In the genomic region with DNA sequence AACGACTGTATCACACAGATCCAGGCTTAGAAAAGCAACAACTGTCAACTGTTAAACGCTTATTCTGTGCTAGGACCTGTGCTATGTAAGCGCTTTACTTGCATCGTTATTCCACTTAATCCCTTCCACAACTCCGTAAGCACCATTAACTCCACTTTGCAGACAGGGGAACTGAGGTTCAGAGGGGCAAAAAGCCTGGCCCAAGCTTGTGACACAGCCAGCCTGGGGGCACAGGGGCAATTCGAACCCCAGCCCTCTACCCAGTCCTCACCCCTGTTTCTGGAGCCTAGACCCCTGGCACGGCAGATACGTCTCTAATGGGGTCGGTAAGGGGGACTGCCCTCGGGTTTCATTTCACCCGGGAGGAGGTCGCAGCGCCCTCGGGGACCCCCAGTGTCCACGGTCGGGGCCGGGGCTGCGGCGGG, we compare ENCODE assay signal across 8 cellular contexts. TPM values are rescaled to one million over a fixed set of nuclear protein-coding genes. Genes with fewer than 3 reads are reported as not detected.
DNase-seq lines count a peak whose midpoint lies in the region; ATAC-seq and TF ChIP-seq lines count a peak whose summit lies in the region.

No MANE protein-coding gene starts in this region.

- peak overlapping the region; percentile 22 for H3K9ac ChIP-seq in parathyroid adenoma

- H3K36me3 ChIP-seq in cardiac muscle cell: no peaks in the 10 kb centered on the region
- no peaks in the 10 kb centered on the region for H3K36me3 ChIP-seq in Panc1 (ENCODE audit: control insufficient read depth, insufficient read depth, low read length)
- no peaks in the 10 kb centered on the region for H3K36me3 ChIP-seq in parathyroid adenoma (ENCODE audit: control insufficient read depth, insufficient read depth, low read length)

- no peak; the same call in 1 of the 2 replicates for ATAC-seq in Panc1

- CTCF ChIA-PET in Panc1 (lab: Charles Lee): no interaction called here

- in situ Hi-C loops in Panc1 (cut with HindIII; ENCODE audit: low pct_unique_long_range_greater_than_20kb, low sequenced_read_pairs): no loop called here

- DNase-seq in cardiac muscle cell (ENCODE audit: low read depth in 1 of 2, low spot score in 1 of 2) (peak in 1 of 2 donors; percentile 6), cardiac septum (ENCODE audit: low spot score) (no peak), Panc1 (ENCODE audit: low read depth, low spot score) (no peak), epithelial cell of prostate (ENCODE audit: low read depth, low spot score) (no peak), HCEC 1CT (no peak), NCI-H2171 treated with DMSO at 0.1 percent for 48 hours (lab: John Stamatoyannopoulos, UW) (no peak), pons (ENCODE audit: low spot score) (no peak)

- TSS peak; percentile 82 for BruUV-seq in Panc1 (replicated peaks; lab: Mats Ljungman, UMichigan)

- H3K9me3 ChIP-seq in cardiac muscle cell (ENCODE audit: low read depth): no peaks in the 10 kb centered on the region
- no peaks in the 10 kb centered on the region for H3K9me3 ChIP-seq in Panc1 (ENCODE audit: control insufficient read depth, insufficient read depth, low read depth, low read length)
- H3K9me3 ChIP-seq in parathyroid adenoma (ENCODE audit: control insufficient read depth, low read length): no peaks in the 10 kb centered on the region

- TF ChIP-seq CTCF in cardiac muscle cell (IDR thresholded peaks at IDR 0.05; ENCODE audit: low read depth, low read length) (no peak), Panc1 (IDR thresholded peaks at IDR 0.05) (no peak), parathyroid adenoma (IDR thresholded peaks at IDR 0.05) (no peak)

- POLR2A ChIA-PET in Panc1 (lab: Charles Lee): interaction anchor here (0.6 kb wide), 1 partner anchor 35 kb away, joined by 7 read pairs; no protein-coding TSS in a partner anchor

- H3K4me3 ChIP-seq in cardiac muscle cell (peak overlapping the region; percentile 64), Panc1 (ENCODE audit: low read depth in 2 of 2, low read length in 2 of 2) (peak overlapping the region; percentile 77 to 82), parathyroid adenoma (ENCODE audit: low read depth, low read length) (peak overlapping the region; percentile 85)

- no peaks in the 10 kb centered on the region for H3K27me3 ChIP-seq in cardiac muscle cell
- no peaks in the 10 kb centered on the region for H3K27me3 ChIP-seq in Panc1 (ENCODE audit: control insufficient read depth, insufficient read depth, low read length)
- H3K27me3 ChIP-seq in parathyroid adenoma (ENCODE audit: control insufficient read depth, insufficient read depth, low read length): no peaks in the 10 kb centered on the region

- H3K4me1 ChIP-seq in cardiac muscle cell (ENCODE audit: low read depth) (no peaks in the 10 kb centered on the region), Panc1 (ENCODE audit: control insufficient read depth, insufficient read depth, low read length) (peaks cover 12% of the 10 kb centered on the region; the same call in 1 of the 2 replicates), parathyroid adenoma (peaks cover 6% of the 10 kb centered on the region)

- intact Hi-C loops in cardiac septum (cut with DNase I): no loop called here
- intact Hi-C loops in Panc1 (cut with micrococcal nuclease; ENCODE audit: unreplicated experiment): no loop called here

- peak overlapping the region; percentile 2 for H3K27ac ChIP-seq in cardiac muscle cell
- H3K27ac ChIP-seq in Panc1 (ENCODE audit: low read length): peak overlapping the region; percentile 91
- peak overlapping the region; percentile 62 for H3K27ac ChIP-seq in epithelial cell of prostate
- peak overlapping the region; percentile 93 for H3K27ac ChIP-seq in parathyroid adenoma

- H3K4me2 ChIP-seq in parathyroid adenoma (ENCODE audit: low read length): peak overlapping the region; percentile 94

- peak overlapping the region; percentile 100 for H2AFZ ChIP-seq in parathyroid adenoma

- peaks cover 4% of the 10 kb centered on the region for H3K79me2 ChIP-seq in parathyroid adenoma

RNA-seq across cellular contexts. Expression of gene DSN1, which starts 0.4 kb away (rescaled TPM):
- total RNA-seq in cardiac muscle cell: 10.2 and 13.7 TPM in 2 replicates
- 12.4 and 18.6 TPM in 2 replicates for polyA plus RNA-seq in cardiac muscle cell
- total RNA-seq in cardiac septum: 3.8 TPM
- total RNA-seq in Panc1 (2021; ENCODE audit: unreplicated experiment): 27.2 TPM
- 13.2 TPM for polyA plus RNA-seq in Panc1 (2012; ENCODE audit: insufficient read length)

RNA-seq across cellular contexts. Expression of gene NDRG3, which starts 27.2 kb away (rescaled TPM):
- total RNA-seq in cardiac muscle cell: 29.1 and 31.1 TPM in 2 replicates
- polyA plus RNA-seq in cardiac muscle cell: 43.4 and 58.7 TPM in 2 replicates
- total RNA-seq in cardiac septum: 32.1 TPM
- 36.0 TPM for total RNA-seq in Panc1 (2021; ENCODE audit: unreplicated experiment)
- polyA plus RNA-seq in Panc1 (2012; ENCODE audit: insufficient read length): 26.2 TPM

Comparison
In these comparisons a context has a peak if more than half of its experiments do, and no peak if none do; other contexts are left out.
1. H3K27ac ChIP-seq: peak in every context shown above with its lines; median percentile 93 in parathyroid adenoma; 91 in Panc1; 62 in epithelial cell of prostate; 2 in cardiac muscle cell.